16 cellular contexts compared by ENCODE assay signal in the genomic region with DNA sequence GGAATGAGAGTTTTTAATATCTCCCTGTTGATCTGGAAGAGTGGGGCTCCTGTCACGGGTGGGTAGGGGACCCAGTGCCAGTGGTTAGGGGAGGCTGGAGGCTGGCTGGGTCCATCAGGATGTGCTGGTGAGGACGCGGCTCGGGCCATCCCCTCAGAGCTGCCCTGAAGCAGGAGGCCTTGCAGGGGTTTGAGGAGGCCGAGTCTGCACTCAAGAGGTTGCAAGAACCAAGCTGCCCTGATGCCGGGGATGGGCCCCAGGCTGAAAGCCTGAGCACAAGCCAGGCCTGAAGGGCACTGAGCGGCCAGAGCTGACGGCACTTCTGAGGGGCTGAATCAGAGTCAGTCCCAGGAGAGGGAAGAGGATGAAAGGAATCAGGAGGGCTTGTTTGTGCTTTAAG.
"Had no signal": no experiment of that assay in that cellular context is flagged by ENCODE, and none has a peak within 500 bp of the region (broad histone marks: within the 10 kb centered on the region; RNA-seq: fewer than 3 reads in every experiment).

No MANE protein-coding gene starts in this region.

- H3K9me3 ChIP-seq: heart left ventricle, neutrophil, stomach, thyroid gland had no signal

- H3K4me3 ChIP-seq: heart left ventricle, skin epidermis, stomach, thyroid gland had no signal

- H3K27me3 ChIP-seq: heart left ventricle, neutrophil, stomach, thyroid gland had no signal

- H3K36me3 Mint-ChIP-seq: naive B cell, type B pancreatic cell had no signal

- H3K27me3 Mint-ChIP-seq: type B pancreatic cell had no signal

- H3K27ac Mint-ChIP-seq: naive B cell, nephron, type B pancreatic cell had no signal

- ATAC-seq: esophagus mucosa, heart left ventricle, sciatic nerve had no signal

- H3K4me1 ChIP-seq: thyroid gland had no signal

- H3K9me3 Mint-ChIP-seq: naive B cell, nephron, type B pancreatic cell had no signal

- H3K4me3 Mint-ChIP-seq: nephron, type B pancreatic cell had no signal

- DNase-seq: effector CD8-positive, alpha-beta T cell; heart left ventricle; hippocampal formation; mesendoderm; naive B cell; stimulated activated CD4-positive, alpha-beta T cell treated with anti-CD3 and anti-CD28 coated beads, Interleukin-2, amount 100 ng/mL, for 24 hours; stimulated activated CD4-positive, alpha-beta T cell treated with anti-CD3 and anti-CD28 coated beads, Interleukin-4, amount 100 ng/mL, for 4 hours; stimulated activated naive CD4-positive, alpha-beta T cell; stomach; thyroid gland had no signal

- H3K36me3 ChIP-seq: heart left ventricle, neutrophil, stomach, thyroid gland had no signal

- H3K27ac ChIP-seq: heart left ventricle, neutrophil, skin epidermis, stomach, thyroid gland had no signal
